Comparison of ENCODE assay signal across 1 cellular context in genomic region chr17:44065668-44066203, GRCh38.
TF ChIP-seq lines count a peak whose summit lies in the region.

No MANE protein-coding gene starts in this region.

TF ChIP-seq in HepG2, 621 proteins besides CTCF, POLR2A, EP300 and RAD21 (continues in another document):
- TF ChIP-seq ZNF761 (CRISPR knock-in tag; conservative IDR thresholded peaks at IDR 0.05) (0 out of 2 replicates have a peak, but pooled peaks have one; percentile 0), ZNF335 (CRISPR knock-in tag; IDR thresholded peaks at IDR 0.05) (0 out of 2 replicates have a peak, but pooled peaks have one; percentile 26), TRAFD1 (CRISPR knock-in tag; IDR thresholded peaks at IDR 0.05; ENCODE audit: borderline replicate concordance) (0 out of 2 replicates have a peak, but pooled peaks have one; percentile 72), SMAD1 (CRISPR knock-in tag; IDR thresholded peaks at IDR 0.05; ENCODE audit: borderline replicate concordance, low read depth) (0 out of 2 replicates have a peak, but pooled peaks have one; percentile 51), MXI1 (IDR thresholded peaks at IDR 0.05; ENCODE audit: borderline replicate concordance, low read depth, low read length) (0 out of 3 replicates have a peak, but pooled peaks have one; percentile 20), TFDP2 (CRISPR knock-in tag; IDR thresholded peaks at IDR 0.05) (no peak), CC2D1A (CRISPR knock-in tag; IDR thresholded peaks at IDR 0.05) (0 out of 2 replicates have a peak, but pooled peaks have one; percentile 55), IKZF5 (CRISPR knock-in tag; IDR thresholded peaks at IDR 0.05) (peak; percentile 14; the same call in 1 of the 2 replicates), DMTF1 (CRISPR knock-in tag; IDR thresholded peaks at IDR 0.05) (peak; percentile 13; the same call in 1 of the 2 replicates), ZNF446 (CRISPR knock-in tag; IDR thresholded peaks at IDR 0.05) (0 out of 2 replicates have a peak, but pooled peaks have one; percentile 11), ZNF740 (CRISPR knock-in tag; IDR thresholded peaks at IDR 0.05) (peak; percentile 73; the same call in 1 of the 2 replicates), NFYB (CRISPR knock-in tag; IDR thresholded peaks at IDR 0.05) (0 out of 2 replicates have a peak, but pooled peaks have one; percentile 3), ARNT2 (CRISPR knock-in tag; IDR thresholded peaks at IDR 0.05; ENCODE audit: low read depth) (no peak), ZNF607 (CRISPR knock-in tag; IDR thresholded peaks at IDR 0.05; ENCODE audit: borderline replicate concordance) (peak; percentile 51; the same call in 1 of the 2 replicates), SIN3A (IDR thresholded peaks at IDR 0.05; ENCODE audit: borderline replicate concordance, low read depth, low read length) (0 out of 2 replicates have a peak, but pooled peaks have one; percentile 49), ELF3 (CRISPR knock-in tag; IDR thresholded peaks at IDR 0.05) (peak; percentile 1; the same call in 1 of the 2 replicates), RERE (CRISPR knock-in tag; IDR thresholded peaks at IDR 0.05; ENCODE audit: low read depth) (0 out of 2 replicates have a peak, but pooled peaks have one; percentile 12), NONO (IDR thresholded peaks at IDR 0.05) (no peak), NONO (CRISPR knock-in tag; conservative IDR thresholded peaks at IDR 0.05) (0 out of 2 replicates have a peak, but pooled peaks have one; percentile 8), ZNF646 (CRISPR knock-in tag; IDR thresholded peaks at IDR 0.05) (0 out of 2 replicates have a peak, but pooled peaks have one; percentile 27), HNRNPH1 (optimal IDR thresholded peaks at IDR 0.05; ENCODE audit: low read depth, low read length) (peak; percentile 35), BATF2 (CRISPR knock-in tag; IDR thresholded peaks at IDR 0.05) (0 out of 2 replicates have a peak, but pooled peaks have one; percentile 13), ZNF383 (CRISPR knock-in tag; IDR thresholded peaks at IDR 0.05; ENCODE audit: borderline replicate concordance) (0 out of 2 replicates have a peak, but pooled peaks have one; percentile 12), NCOA2 (CRISPR knock-in tag; IDR thresholded peaks at IDR 0.05) (0 out of 2 replicates have a peak, but pooled peaks have one; percentile 5), ZNF839 (CRISPR knock-in tag; IDR thresholded peaks at IDR 0.05; ENCODE audit: borderline replicate concordance) (no peak), PATZ1 (CRISPR knock-in tag; IDR thresholded peaks at IDR 0.05) (peak; percentile 39; the same call in 1 of the 2 replicates), SAP130 (CRISPR knock-in tag; IDR thresholded peaks at IDR 0.05; ENCODE audit: low read depth) (peak; percentile 39), SMARCC2 (IDR thresholded peaks at IDR 0.05) (no peak), HDAC1 (CRISPR knock-in tag; IDR thresholded peaks at IDR 0.05) (peak; percentile 32; the same call in 1 of the 2 replicates), ZC3H13 (CRISPR knock-in tag; IDR thresholded peaks at IDR 0.05) (no peak), GATAD2A (CRISPR knock-in tag; IDR thresholded peaks at IDR 0.05) (peak; percentile 26; the same call in 1 of the 2 replicates)
